In the genomic region with DNA sequence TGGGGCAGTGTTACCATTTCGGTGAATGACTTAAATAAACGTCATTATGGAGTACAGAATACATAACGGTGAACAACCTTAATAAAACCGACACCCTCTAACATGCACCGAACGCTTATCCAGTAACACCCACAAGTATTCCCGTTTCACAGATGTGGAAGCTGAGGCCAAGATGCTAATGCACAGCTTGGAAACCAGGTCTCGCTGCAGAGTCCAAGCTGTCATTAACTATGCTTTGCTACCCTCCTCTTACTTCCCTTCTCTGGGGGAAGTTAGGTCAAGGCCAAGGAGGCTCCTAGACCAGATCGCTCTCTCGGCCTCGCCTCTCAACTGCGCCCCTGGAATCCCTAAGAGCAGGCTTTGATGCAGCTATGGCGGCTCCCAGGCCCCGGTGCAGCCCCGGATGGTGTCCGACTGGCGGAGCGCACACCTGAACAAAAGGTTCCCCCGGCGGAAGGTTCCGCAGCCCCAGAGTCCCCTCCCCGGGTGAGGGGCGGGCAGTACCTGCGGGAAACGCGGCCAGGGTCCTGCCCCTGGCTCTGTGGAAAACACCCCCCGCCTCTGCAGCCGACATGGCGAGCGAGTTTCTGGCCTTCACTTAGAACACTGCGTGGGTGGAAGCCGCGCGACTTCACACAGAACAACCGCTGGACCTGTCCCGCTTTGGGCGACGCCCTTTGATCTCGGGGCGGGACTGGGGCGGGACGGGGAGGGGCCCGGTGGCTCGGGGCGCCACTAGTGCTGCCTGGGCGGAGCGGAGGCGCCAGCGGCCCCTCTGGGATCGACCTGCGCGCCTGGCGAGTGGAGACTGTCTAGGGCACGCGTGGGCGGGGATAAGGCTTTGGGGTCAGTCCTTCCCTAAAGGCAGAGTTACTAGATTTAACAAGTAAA, we compare ENCODE assay signal across 8 cellular contexts. TPM values are rescaled to one million over a fixed set of nuclear protein-coding genes. Genes with fewer than 3 reads are reported as not detected.
DNase-seq lines count a peak whose midpoint lies in the region; ATAC-seq and TF ChIP-seq lines count a peak whose summit lies in the region.

A gene with protein sequence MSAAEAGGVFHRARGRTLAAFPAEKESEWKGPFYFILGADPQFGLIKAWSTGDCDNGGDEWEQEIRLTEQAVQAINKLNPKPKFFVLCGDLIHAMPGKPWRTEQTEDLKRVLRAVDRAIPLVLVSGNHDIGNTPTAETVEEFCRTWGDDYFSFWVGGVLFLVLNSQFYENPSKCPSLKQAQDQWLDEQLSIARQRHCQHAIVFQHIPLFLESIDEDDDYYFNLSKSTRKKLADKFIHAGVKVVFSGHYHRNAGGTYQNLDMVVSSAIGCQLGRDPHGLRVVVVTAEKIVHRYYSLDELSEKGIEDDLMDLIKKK (minus strand): TSS at position 685 of the 891 bp plus-strand sequence. CDS start 111 bp downstream, at position 574.

- peak within 1 kb of the TSS; percentile 93 for H3K27ac Mint-ChIP-seq in type B pancreatic cell

- H3K4me3 ChIP-seq in GM12864 (ENCODE audit: low read depth, low read length) (peak within 1 kb of the TSS; percentile 77), heart right ventricle (peak within 1 kb of the TSS; percentile 25 to 81 (median 68))

- peak within 1 kb of the TSS; percentile 18 to 93 (median 84) for H3K27ac ChIP-seq in heart right ventricle

- intact Hi-C loops in T-helper 1 cell treated with Interleukin-12 subunit alpha and Interleukin-12 subunit beta and Interleukin-4 antibody, amounts not matched to agents 30 ng/mL and 1 ng/mL, for 36 hours (cut with micrococcal nuclease), result loop anchor here (1.0 to 10.0 kb wide), 12 partner anchors 16 to 1859 kb away; a partner anchor contains a TSS
- intact Hi-C loops in heart right ventricle (cut with DNase I) (loop anchor here in 1 of 10 donors (5.0 kb wide), 1 partner anchor 886 kb away; a partner anchor contains a TSS), posterior vena cava (cut with DNase I) (no loop called here)

- H3K9me3 Mint-ChIP-seq in type B pancreatic cell, result no peaks in the 10 kb centered on the region

- H3K4me1 Mint-ChIP-seq in type B pancreatic cell (ENCODE audit: unreplicated experiment), result peaks cover 31% of the 10 kb centered on the region

- H3K36me3 ChIP-seq in heart right ventricle, result no peaks in the 10 kb centered on the region

- TF ChIP-seq CTCF in GM12864 (IDR thresholded peaks at IDR 0.05; ENCODE audit: low read depth, low read length, missing control alignments), result no peak
- TF ChIP-seq CTCF in heart right ventricle (IDR thresholded peaks at IDR 0.05), result peak in 1 of 9 donors; percentile 10
- no peak for TF ChIP-seq CTCF in type B pancreatic cell (conservative IDR thresholded peaks at IDR 0.05)

- DNase-seq in GM12864 (ENCODE audit: low read depth), result peak; percentile 75
- peak; percentile 89 for DNase-seq in NCI-H1436 (lab: John Stamatoyannopoulos, UW)
- DNase-seq in amniotic epithelial cell (ENCODE audit: low read depth), result peak; percentile 90
- peak; percentile 93 to 95 for DNase-seq in heart right ventricle
- DNase-seq in posterior vena cava (ENCODE audit: low spot score), result peak; percentile 98
- peak; percentile 90 for DNase-seq in type B pancreatic cell (ENCODE audit: extremely low spot score, unreplicated experiment)

- no peaks in the 10 kb centered on the region for H3K36me3 Mint-ChIP-seq in type B pancreatic cell

- no peaks in the 10 kb centered on the region for H3K27me3 Mint-ChIP-seq in type B pancreatic cell

- peaks cover 0 to 2% (median 0%) of the 10 kb centered on the region in 7 donors for H3K27me3 ChIP-seq in heart right ventricle

- no peaks in the 10 kb centered on the region for H3K9me3 ChIP-seq in heart right ventricle

- WGBS in heart right ventricle, 2 donors, result 6 to 9% methylated on average over 56 of the region's 56 CpGs

- peaks cover 0 to 46% (median 15%) of the 10 kb centered on the region in 9 donors for H3K4me1 ChIP-seq in heart right ventricle

- H3K4me3 Mint-ChIP-seq in type B pancreatic cell, result peak within 1 kb of the TSS; percentile 91

- peak; percentile 88 for ATAC-seq in HG02642 (IDR thresholded peaks at IDR 0.05; ENCODE audit: poor library complexity, unreplicated experiment)
- ATAC-seq in heart right ventricle, result peak; percentile 94 to 99 (median 98)

RNA-seq across cellular contexts. Expression of the gene that starts here (rescaled TPM):
- total RNA-seq in T-helper 1 cell treated with Interleukin-12 subunit alpha and Interleukin-12 subunit beta and Interleukin-4 antibody, amounts not matched to agents 30 ng/mL and 1 ng/mL, for 36 hours, result 20.7 and 22.9 TPM in 2 replicates
- total RNA-seq in heart right ventricle (10 to 100 TPM; 11.3 to 20.2 (median 14.5) TPM), posterior vena cava (10 to 100 TPM; 14.9 to 25.6 TPM), type B pancreatic cell (ENCODE audit: low replicate concordance) (15.2 and 17.4 TPM in 2 replicates)
- 1 to 10 TPM; 5.6 to 6.0 TPM for polyA plus RNA-seq in heart right ventricle

Comparison
In these comparisons a context has a peak if more than half of its experiments do, and no peak if none do; other contexts are left out.
1. Peak in every context shown above with its lines: DNase-seq, ATAC-seq, H3K4me3 ChIP-seq and H3K27ac ChIP-seq.